In genomic region chr4:1195109-1195671, GRCh38 we compare ENCODE assay signal across 1 cellular context.
TF ChIP-seq lines count a peak whose summit lies in the region.

No MANE protein-coding gene starts in this region.

TF ChIP-seq in IMR-90, 13 proteins besides CTCF, POLR2A, EP300 and RAD21:
- no peak for TF ChIP-seq RFX5 (IDR thresholded peaks at IDR 0.05; ENCODE audit: low read depth, low read length)
- TF ChIP-seq SMC3 (IDR thresholded peaks at IDR 0.05; ENCODE audit: low read depth, low read length), result no peak
- TF ChIP-seq, protein P1, sequence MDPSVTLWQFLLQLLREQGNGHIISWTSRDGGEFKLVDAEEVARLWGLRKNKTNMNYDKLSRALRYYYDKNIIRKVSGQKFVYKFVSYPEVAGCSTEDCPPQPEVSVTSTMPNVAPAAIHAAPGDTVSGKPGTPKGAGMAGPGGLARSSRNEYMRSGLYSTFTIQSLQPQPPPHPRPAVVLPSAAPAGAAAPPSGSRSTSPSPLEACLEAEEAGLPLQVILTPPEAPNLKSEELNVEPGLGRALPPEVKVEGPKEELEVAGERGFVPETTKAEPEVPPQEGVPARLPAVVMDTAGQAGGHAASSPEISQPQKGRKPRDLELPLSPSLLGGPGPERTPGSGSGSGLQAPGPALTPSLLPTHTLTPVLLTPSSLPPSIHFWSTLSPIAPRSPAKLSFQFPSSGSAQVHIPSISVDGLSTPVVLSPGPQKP (IDR thresholded peaks at IDR 0.05; ENCODE audit: borderline replicate concordance, low read depth, low read length), result no peak
- no peak for TF ChIP-seq RCOR1 (IDR thresholded peaks at IDR 0.05; ENCODE audit: insufficient replicate concordance, low read length)
